Comparison of ENCODE assay signal across 22 cellular contexts in genomic region chrX:27889878-27890277, GRCh38.
DNase-seq lines count a peak whose midpoint lies in the region; ATAC-seq, FAIRE-seq and TF ChIP-seq lines count a peak whose summit lies in the region.
"Had no signal": no experiment of that assay in that cellular context is flagged by ENCODE, and none has a peak within 500 bp of the region (broad histone marks: within the 10 kb centered on the region; RNA-seq: fewer than 3 reads in every experiment).

No MANE protein-coding gene starts in this region.

- no peak overlapping the region for H3K4me3 Mint-ChIP-seq in type B pancreatic cell
- H3K4me3 Mint-ChIP-seq: IgD-negative memory B cell, T-helper 17 cell had no signal

- TF ChIP-seq POLR2A in A549 (IDR thresholded peaks at IDR 0.05; ENCODE audit: low read length): no peak

- TF ChIP-seq CTCF in A549 (IDR thresholded peaks at IDR 0.05): no peak
- TF ChIP-seq CTCF in type B pancreatic cell (conservative IDR thresholded peaks at IDR 0.05): no peak

- TF ChIP-seq EP300 in A549 (IDR thresholded peaks at IDR 0.05): no peak

- H3K27me3 Mint-ChIP-seq in type B pancreatic cell: no peaks in the 10 kb centered on the region
- H3K27me3 Mint-ChIP-seq: IgD-negative memory B cell, T-helper 17 cell had no signal

- no peaks in the 10 kb centered on the region for H3K36me3 Mint-ChIP-seq in type B pancreatic cell
- H3K36me3 Mint-ChIP-seq: IgD-negative memory B cell had no signal

- H3K27ac Mint-ChIP-seq in type B pancreatic cell: no peak overlapping the region
- H3K27ac Mint-ChIP-seq: IgD-negative memory B cell, T-helper 17 cell had no signal

- ATAC-seq in A549 (no peak), SK-N-SH treated with all-trans-retinoic acid at 6 μM for 48 hours (peak; percentile 60), HG03432 (IDR thresholded peaks at IDR 0.05; ENCODE audit: unreplicated experiment) (no peak), HG03571 (IDR thresholded peaks at IDR 0.05; ENCODE audit: unreplicated experiment) (no peak)
- ATAC-seq: T-helper 17 cell had no signal

- H3K4me1 ChIP-seq in A549: peaks cover 12% of the 10 kb centered on the region; the same call in 2 of the 3 replicates
- H3K4me1 ChIP-seq: Peyer's patch, SJSA1 had no signal

- TF ChIP-seq RAD21 in A549 (conservative IDR thresholded peaks at IDR 0.05 in 1 of 2, IDR thresholded peaks at IDR 0.05 in 1 of 2): no peak

- H3K27ac ChIP-seq in A549: peak overlapping the region; percentile 8 to 66; a peak in 4 of 6 replicates
- H3K27ac ChIP-seq: C4-2B, Peyer's patch, SJSA1 had no signal

- peak overlapping the region; percentile 73 for H3K4me2 ChIP-seq in A549

- H3K9me3 ChIP-seq in A549: no peaks in the 10 kb centered on the region
- H3K9me3 ChIP-seq: Peyer's patch, SJSA1 had no signal

- H3K4me1 Mint-ChIP-seq in type B pancreatic cell (ENCODE audit: unreplicated experiment): no peaks in the 10 kb centered on the region
- H3K4me1 Mint-ChIP-seq: IgD-negative memory B cell, T-helper 17 cell had no signal

- WGBS in A549 (ENCODE audit: missing lambda C conversion rate): 14% methylated on average over 2 of the region's 2 CpGs

- no peak overlapping the region for H3K4me3 ChIP-seq in A549
- H3K4me3 ChIP-seq: Peyer's patch, SJSA1 had no signal

- POLR2A ChIA-PET in A549 (lab: Yijun Ruan, JAX): no interaction called here

- FAIRE-seq in A549 (lab: Jason Lieb, UNC): no peak

- CTCF ChIA-PET in A549 (lab: Yijun Ruan, JAX): no interaction called here

- no peaks in the 10 kb centered on the region for H3K9me3 Mint-ChIP-seq in type B pancreatic cell

- no peak for DNase-seq in A549 (ENCODE audit: low read depth in 1 of 2, low spot score in 1 of 2)
- peak; percentile 56 for DNase-seq in NCI-H526 treated with DMSO at 0.1 percent for 48 hours (lab: John Stamatoyannopoulos, UW)
- peak; percentile 0 for DNase-seq in fibroblast of peridontal ligament (ENCODE audit: extremely low read depth)
- DNase-seq in type B pancreatic cell (ENCODE audit: extremely low spot score, unreplicated experiment): no peak
- no peak for DNase-seq in NCI-H2081 treated with DMSO at 0.1 percent for 48 hours (lab: John Stamatoyannopoulos, UW)
- DNase-seq: 8988T; GF-D8; GOT3; Karpas-422; NCI-H1417; NCI-H187; NCI-H2107; NCI-H774; NK-92 treated with Interleukin-12 subunit alpha and Interleukin-12 subunit beta, amount 100 ng/mL, for 24 hours; Peyer's patch; T-helper 17 cell had no signal

TF ChIP-seq in A549, 52 proteins besides CTCF, POLR2A, EP300 and RAD21 (continues in another document):
- TF ChIP-seq JUNB (IDR thresholded peaks at IDR 0.05) (no peak), PHF8 (IDR thresholded peaks at IDR 0.05; ENCODE audit: borderline replicate concordance, low read depth) (no peak), MAFK (IDR thresholded peaks at IDR 0.05; ENCODE audit: partially characterized antibody) (no peak), CBX8 (IDR thresholded peaks at IDR 0.05) (no peak), HOXA7 (CRISPR knock-in tag; IDR thresholded peaks at IDR 0.05) (no peak), ZC3H11A (IDR thresholded peaks at IDR 0.05) (no peak), HMGXB4 (CRISPR knock-in tag; IDR thresholded peaks at IDR 0.05; ENCODE audit: borderline replicate concordance) (no peak), RCOR1 (IDR thresholded peaks at IDR 0.05; ENCODE audit: low read depth, low read length) (no peak), HOXB5 (CRISPR knock-in tag; IDR thresholded peaks at IDR 0.05) (no peak), HOXB13 (CRISPR knock-in tag; IDR thresholded peaks at IDR 0.05; ENCODE audit: low read depth) (no peak), GATA3 (IDR thresholded peaks at IDR 0.05; ENCODE audit: borderline replicate concordance) (no peak), CBX2 (IDR thresholded peaks at IDR 0.05; ENCODE audit: borderline replicate concordance, low read depth) (no peak), USF2 (IDR thresholded peaks at IDR 0.05) (no peak), SMC3 (IDR thresholded peaks at IDR 0.05) (no peak), EHF (CRISPR knock-in tag; IDR thresholded peaks at IDR 0.05) (no peak), NFE2L2 (conservative IDR thresholded peaks at IDR 0.05; ENCODE audit: low read length) (no peak), EHMT2 (IDR thresholded peaks at IDR 0.05; ENCODE audit: low read depth) (no peak)

TF ChIP-seq in SK-N-SH treated with all-trans-retinoic acid at 6 μM for 48 hours, 23 proteins besides CTCF, POLR2A, EP300 and RAD21 (continues in another document):
- TF ChIP-seq, protein P1, sequence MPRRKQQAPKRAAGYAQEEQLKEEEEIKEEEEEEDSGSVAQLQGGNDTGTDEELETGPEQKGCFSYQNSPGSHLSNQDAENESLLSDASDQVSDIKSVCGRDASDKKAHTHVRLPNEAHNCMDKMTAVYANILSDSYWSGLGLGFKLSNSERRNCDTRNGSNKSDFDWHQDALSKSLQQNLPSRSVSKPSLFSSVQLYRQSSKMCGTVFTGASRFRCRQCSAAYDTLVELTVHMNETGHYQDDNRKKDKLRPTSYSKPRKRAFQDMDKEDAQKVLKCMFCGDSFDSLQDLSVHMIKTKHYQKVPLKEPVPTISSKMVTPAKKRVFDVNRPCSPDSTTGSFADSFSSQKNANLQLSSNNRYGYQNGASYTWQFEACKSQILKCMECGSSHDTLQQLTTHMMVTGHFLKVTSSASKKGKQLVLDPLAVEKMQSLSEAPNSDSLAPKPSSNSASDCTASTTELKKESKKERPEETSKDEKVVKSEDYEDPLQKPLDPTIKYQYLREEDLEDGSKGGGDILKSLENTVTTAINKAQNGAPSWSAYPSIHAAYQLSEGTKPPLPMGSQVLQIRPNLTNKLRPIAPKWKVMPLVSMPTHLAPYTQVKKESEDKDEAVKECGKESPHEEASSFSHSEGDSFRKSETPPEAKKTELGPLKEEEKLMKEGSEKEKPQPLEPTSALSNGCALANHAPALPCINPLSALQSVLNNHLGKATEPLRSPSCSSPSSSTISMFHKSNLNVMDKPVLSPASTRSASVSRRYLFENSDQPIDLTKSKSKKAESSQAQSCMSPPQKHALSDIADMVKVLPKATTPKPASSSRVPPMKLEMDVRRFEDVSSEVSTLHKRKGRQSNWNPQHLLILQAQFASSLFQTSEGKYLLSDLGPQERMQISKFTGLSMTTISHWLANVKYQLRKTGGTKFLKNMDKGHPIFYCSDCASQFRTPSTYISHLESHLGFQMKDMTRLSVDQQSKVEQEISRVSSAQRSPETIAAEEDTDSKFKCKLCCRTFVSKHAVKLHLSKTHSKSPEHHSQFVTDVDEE (CRISPR knock-in tag; IDR thresholded peaks at IDR 0.05): no peak
- TF ChIP-seq OSR1 (CRISPR knock-in tag; IDR thresholded peaks at IDR 0.05) (no peak), PPARA (CRISPR knock-in tag; IDR thresholded peaks at IDR 0.05; ENCODE audit: borderline replicate concordance) (no peak), GLIS3 (CRISPR knock-in tag; IDR thresholded peaks at IDR 0.05) (no peak), ARNTL (CRISPR knock-in tag; IDR thresholded peaks at IDR 0.05; ENCODE audit: borderline replicate concordance, low read depth) (no peak), ISL1 (CRISPR knock-in tag; IDR thresholded peaks at IDR 0.05) (no peak), CSRNP3 (CRISPR knock-in tag; IDR thresholded peaks at IDR 0.05) (no peak), BACH2 (CRISPR knock-in tag; IDR thresholded peaks at IDR 0.05; ENCODE audit: borderline replicate concordance) (no peak), ZFP30 (CRISPR knock-in tag; IDR thresholded peaks at IDR 0.05) (no peak), RARB (CRISPR knock-in tag; IDR thresholded peaks at IDR 0.05) (no peak), TOX (CRISPR knock-in tag; IDR thresholded peaks at IDR 0.05; ENCODE audit: borderline replicate concordance) (no peak), ZFP3 (CRISPR knock-in tag; IDR thresholded peaks at IDR 0.05) (no peak)
- TF ChIP-seq, protein P2, sequence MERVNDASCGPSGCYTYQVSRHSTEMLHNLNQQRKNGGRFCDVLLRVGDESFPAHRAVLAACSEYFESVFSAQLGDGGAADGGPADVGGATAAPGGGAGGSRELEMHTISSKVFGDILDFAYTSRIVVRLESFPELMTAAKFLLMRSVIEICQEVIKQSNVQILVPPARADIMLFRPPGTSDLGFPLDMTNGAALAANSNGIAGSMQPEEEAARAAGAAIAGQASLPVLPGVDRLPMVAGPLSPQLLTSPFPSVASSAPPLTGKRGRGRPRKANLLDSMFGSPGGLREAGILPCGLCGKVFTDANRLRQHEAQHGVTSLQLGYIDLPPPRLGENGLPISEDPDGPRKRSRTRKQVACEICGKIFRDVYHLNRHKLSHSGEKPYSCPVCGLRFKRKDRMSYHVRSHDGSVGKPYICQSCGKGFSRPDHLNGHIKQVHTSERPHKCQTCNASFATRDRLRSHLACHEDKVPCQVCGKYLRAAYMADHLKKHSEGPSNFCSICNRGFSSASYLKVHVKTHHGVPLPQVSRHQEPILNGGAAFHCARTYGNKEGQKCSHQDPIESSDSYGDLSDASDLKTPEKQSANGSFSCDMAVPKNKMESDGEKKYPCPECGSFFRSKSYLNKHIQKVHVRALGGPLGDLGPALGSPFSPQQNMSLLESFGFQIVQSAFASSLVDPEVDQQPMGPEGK (CRISPR knock-in tag; IDR thresholded peaks at IDR 0.05; ENCODE audit: borderline replicate concordance): no peak
- TF ChIP-seq, protein P3, sequence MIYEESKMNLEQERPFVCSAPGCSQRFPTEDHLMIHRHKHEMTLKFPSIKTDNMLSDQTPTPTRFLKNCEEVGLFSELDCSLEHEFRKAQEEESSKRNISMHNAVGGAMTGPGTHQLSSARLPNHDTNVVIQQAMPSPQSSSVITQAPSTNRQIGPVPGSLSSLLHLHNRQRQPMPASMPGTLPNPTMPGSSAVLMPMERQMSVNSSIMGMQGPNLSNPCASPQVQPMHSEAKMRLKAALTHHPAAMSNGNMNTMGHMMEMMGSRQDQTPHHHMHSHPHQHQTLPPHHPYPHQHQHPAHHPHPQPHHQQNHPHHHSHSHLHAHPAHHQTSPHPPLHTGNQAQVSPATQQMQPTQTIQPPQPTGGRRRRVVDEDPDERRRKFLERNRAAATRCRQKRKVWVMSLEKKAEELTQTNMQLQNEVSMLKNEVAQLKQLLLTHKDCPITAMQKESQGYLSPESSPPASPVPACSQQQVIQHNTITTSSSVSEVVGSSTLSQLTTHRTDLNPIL (CRISPR knock-in tag; IDR thresholded peaks at IDR 0.05; ENCODE audit: low read depth): no peak

Comparison
In these comparisons a context has a peak if more than half of its experiments do, and no peak if none do; other contexts are left out.
1. DNase-seq: peak in NCI-H526 treated with DMSO at 0.1 percent for 48 hours (single experiment) and fibroblast of peridontal ligament (single experiment); none in A549 (0 of 2), type B pancreatic cell (single experiment) and NCI-H2081 treated with DMSO at 0.1 percent for 48 hours (single experiment).